In the genomic region with DNA sequence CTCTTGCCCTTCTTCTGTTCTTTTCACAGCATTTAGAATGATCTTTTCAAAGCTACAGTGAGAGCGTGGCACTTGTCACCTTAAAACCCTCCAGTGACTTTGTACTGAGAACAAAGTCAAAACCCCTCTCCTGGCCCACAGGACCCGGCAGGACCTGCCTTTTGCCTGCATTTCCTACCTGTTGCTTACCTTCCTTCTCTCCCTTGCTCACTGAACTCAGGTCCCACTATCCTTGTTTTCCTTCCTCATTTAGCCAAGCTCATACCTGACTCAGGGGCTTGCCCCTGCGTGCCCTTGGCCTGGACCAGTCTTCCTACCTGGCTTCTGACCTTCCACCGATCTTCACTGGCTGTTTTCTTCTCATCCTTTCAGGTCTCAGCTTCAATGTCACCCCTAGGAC, we compare ENCODE assay signal across 19 cellular contexts.
"Had no signal": no experiment of that assay in that cellular context is flagged by ENCODE, and none has a peak within 500 bp of the region (broad histone marks: within the 10 kb centered on the region; RNA-seq: fewer than 3 reads in every experiment).

No MANE protein-coding gene starts in this region.

- H3K4me3 ChIP-seq: heart left ventricle, mucosa of descending colon, psoas muscle, right lobe of liver, tibial artery, upper lobe of left lung, vagina had no signal

- ATAC-seq: effector memory CD8-positive, alpha-beta T cell; heart left ventricle; mucosa of descending colon; naive thymus-derived CD8-positive, alpha-beta T cell; psoas muscle; right lobe of liver had no signal

- DNase-seq: effector memory CD8-positive, alpha-beta T cell; foreskin melanocyte; heart left ventricle; hippocampal formation; kidney glomerular epithelial cell; mucosa of descending colon; naive thymus-derived CD8-positive, alpha-beta T cell; psoas muscle; retina; right lobe of liver; stimulated activated CD4-positive, alpha-beta T cell treated with anti-CD3 and anti-CD28 coated beads, Interleukin-4, amount 100 ng/mL, for 1 hour; stimulated activated CD8-positive, alpha-beta memory T cell treated with anti-CD3 and anti-CD28 coated beads, Interleukin-4, amount 100 ng/mL, for 48 hours; tibial artery; upper lobe of left lung had no signal

- H3K4me1 Mint-ChIP-seq: naive thymus-derived CD8-positive, alpha-beta T cell; stimulated activated effector memory CD8-positive, alpha-beta T cell treated with anti-CD3 and anti-CD28 coated beads, Interleukin-12 subunit alpha, Interleukin-12 subunit beta, amount 100 ng/mL, for 72 hours had no signal

- H3K9me3 Mint-ChIP-seq: dendritic cell treated with granulocyte-macrophage colony-stimulating factor and Interleukin-4, amounts not matched to agents 40 ng/mL and 50 ng/mL, for 4 days; effector memory CD8-positive, alpha-beta T cell; stimulated activated effector memory CD8-positive, alpha-beta T cell treated with anti-CD3 and anti-CD28 coated beads, Interleukin-12 subunit alpha, Interleukin-12 subunit beta, amount 100 ng/mL, for 72 hours; stimulated activated naive CD8-positive, alpha-beta T cell treated with anti-CD3 and anti-CD28 coated beads, Interleukin-15, Interleukin-2, amounts not matched to agents 100 ng/mL and 50 ng/mL, for 24 hours had no signal

- H3K4me3 Mint-ChIP-seq: dendritic cell treated with granulocyte-macrophage colony-stimulating factor and Interleukin-4, amounts not matched to agents 40 ng/mL and 50 ng/mL, for 4 days; effector memory CD8-positive, alpha-beta T cell; naive thymus-derived CD8-positive, alpha-beta T cell; stimulated activated effector memory CD8-positive, alpha-beta T cell treated with anti-CD3 and anti-CD28 coated beads, Interleukin-12 subunit alpha, Interleukin-12 subunit beta, amount 100 ng/mL, for 72 hours; stimulated activated naive CD8-positive, alpha-beta T cell treated with anti-CD3 and anti-CD28 coated beads, Interleukin-15, Interleukin-2, amounts not matched to agents 100 ng/mL and 50 ng/mL, for 24 hours had no signal

- H3K4me1 ChIP-seq: psoas muscle, right lobe of liver had no signal

- H3K27me3 ChIP-seq: heart left ventricle, right lobe of liver, tibial artery, upper lobe of left lung, vagina had no signal

- H3K36me3 Mint-ChIP-seq: naive thymus-derived CD8-positive, alpha-beta T cell; stimulated activated effector memory CD8-positive, alpha-beta T cell treated with anti-CD3 and anti-CD28 coated beads, Interleukin-12 subunit alpha, Interleukin-12 subunit beta, amount 100 ng/mL, for 72 hours had no signal

- H3K27ac Mint-ChIP-seq: dendritic cell treated with granulocyte-macrophage colony-stimulating factor and Interleukin-4, amounts not matched to agents 40 ng/mL and 50 ng/mL, for 4 days; effector memory CD8-positive, alpha-beta T cell; naive thymus-derived CD8-positive, alpha-beta T cell; stimulated activated effector memory CD8-positive, alpha-beta T cell treated with anti-CD3 and anti-CD28 coated beads, Interleukin-12 subunit alpha, Interleukin-12 subunit beta, amount 100 ng/mL, for 72 hours; stimulated activated naive CD8-positive, alpha-beta T cell treated with anti-CD3 and anti-CD28 coated beads, Interleukin-15, Interleukin-2, amounts not matched to agents 100 ng/mL and 50 ng/mL, for 24 hours had no signal

- H3K36me3 ChIP-seq: heart left ventricle, neutrophil, right lobe of liver, tibial artery, upper lobe of left lung, vagina had no signal

- H3K9me3 ChIP-seq: heart left ventricle, mucosa of descending colon, neutrophil, psoas muscle, right lobe of liver, tibial artery, vagina had no signal

- H3K27ac ChIP-seq: heart left ventricle, neutrophil, psoas muscle, right lobe of liver, tibial artery, upper lobe of left lung, vagina had no signal
